ENCODE assay signal across 23 cellular contexts in genomic region chr13:84744203-84744602, GRCh38.
"Had no signal": no experiment of that assay in that cellular context is flagged by ENCODE, and none has a peak within 500 bp of the region (broad histone marks: within the 10 kb centered on the region; RNA-seq: fewer than 3 reads in every experiment).

No MANE protein-coding gene starts in this region.

- H3K27ac ChIP-seq: colonic mucosa, dorsolateral prefrontal cortex, esophagus muscularis mucosa, gastrocnemius medialis, heart right ventricle, left lung, lower lobe of right lung had no signal

- H3K4me3 ChIP-seq: colonic mucosa, dorsolateral prefrontal cortex, esophagus muscularis mucosa, gastrocnemius medialis, heart right ventricle, left lung, lower lobe of right lung had no signal

- FAIRE-seq: endothelial cell of umbilical vein, islet of Langerhans, keratinocyte had no signal

- H3K36me3 ChIP-seq: colonic mucosa, esophagus muscularis mucosa, gastrocnemius medialis, heart right ventricle, left lung, lower lobe of right lung had no signal

- H3K9me3 ChIP-seq: colonic mucosa, esophagus muscularis mucosa, gastrocnemius medialis, heart right ventricle, left lung, lower lobe of right lung had no signal

- DNase-seq: colonic mucosa; cortex of kidney; dermis blood vessel endothelial cell; dorsolateral prefrontal cortex; effector CD4-positive, alpha-beta T cell; effector memory CD4-positive, alpha-beta T cell; foreskin fibroblast; foreskin melanocyte; gastrocnemius medialis; glutamatergic neuron; head of caudate nucleus; heart right ventricle; hippocampal formation; left cardiac atrium; left lung; left ventricle myocardium superior; lower lobe of right lung; mesenchymal stem cell; naive B cell had no signal
